In genomic region chr4:107215222-107215621, GRCh38 we compare ENCODE assay signal across 11 cellular contexts.
"Had no signal": no experiment of that assay in that cellular context is flagged by ENCODE, and none has a peak within 500 bp of the region (broad histone marks: within the 10 kb centered on the region; RNA-seq: fewer than 3 reads in every experiment).

No MANE protein-coding gene starts in this region.

- H2AFZ ChIP-seq: GM23248, GM23338 had no signal

- ATAC-seq: GM23338, HCT116 had no signal

- H3K9ac ChIP-seq: GM23248 had no signal

- H3K9me3 Mint-ChIP-seq: GM23338, H9, HFFc6 had no signal

- H3K9me3 ChIP-seq: HAP-1 had no signal

- H3K4me1 ChIP-seq: HAP-1 had no signal

- H3K36me3 ChIP-seq: HAP-1 had no signal

- FAIRE-seq: H1, H54 had no signal

- H3K27ac ChIP-seq: GM23248 had no signal

- H3K4me3 Mint-ChIP-seq: GM23338, H9, HFFc6 had no signal

- H3K4me2 ChIP-seq: GM23338 had no signal

- DNase-seq: GM23248, GOT3, H7, H9, HCEC 1CT, HFFc6 had no signal

- H3K4me3 ChIP-seq: GM23248, GM23338, HAP-1 had no signal

- H3K27ac Mint-ChIP-seq: GM23338, H9, HFFc6 had no signal
